19 cellular contexts compared by ENCODE assay signal in genomic region chr19:10742494-10742893, GRCh38. TPM values are rescaled to one million over a fixed set of nuclear protein-coding genes. Genes with fewer than 3 reads are reported as not detected.
DNase-seq lines count a peak whose midpoint lies in the region; ATAC-seq, FAIRE-seq and TF ChIP-seq lines count a peak whose summit lies in the region.
"Had no signal": no experiment of that assay in that cellular context is flagged by ENCODE, and none has a peak within 500 bp of the region (broad histone marks: within the 10 kb centered on the region; RNA-seq: fewer than 3 reads in every experiment).

No MANE protein-coding gene starts in this region.

- in situ Hi-C loops in K562 (cut with MboI), result no loop called here

- H3K9ac ChIP-seq in K562 (ENCODE audit: insufficient read depth in 1 of 2, low read depth in 2 of 2, low read length in 2 of 2) (peak overlapping the region in 1 of 2 experiments; percentile 38; a peak in 1 of 4 replicates), kidney (ENCODE audit: low read length in 2 of 2) (peak overlapping the region in 1 of 2 donors; percentile 7)

- DNase-seq in activated CD4-positive, alpha-beta T cell treated with anti-CD3 and anti-CD28 coated beads, Interleukin-2, amount 10 ng/mL, durations not matched to agents 7 days and 5 days, result no peak
- no peak for DNase-seq in activated CD4-positive, alpha-beta T cell treated with anti-CD3 and anti-CD28 coated beads, Interleukin-2, amount 10 ng/mL, durations not matched to agents 24 days and 14 days
- no peak for DNase-seq in K562 (ENCODE audit: extremely low read depth in 1 of 4, low spot score in 3 of 4)
- no peak for DNase-seq in kidney
- no peak for DNase-seq in spleen
- no peak for DNase-seq in AML-193 (lab: John Stamatoyannopoulos, UW)
- no peak for DNase-seq in NCI-H2029 (lab: John Stamatoyannopoulos, UW)
- no peak for DNase-seq in DMS 273 (lab: John Stamatoyannopoulos, UW; ENCODE audit: unreplicated experiment)
- DNase-seq: 8988T; activated T-cell treated with anti-CD3 and anti-CD28 coated beads, Interleukin-2, amount 50 U/mL, for 1 hour; effector memory CD4-positive, alpha-beta T cell; foreskin melanocyte; NCI-H1092 treated with DMSO at 0.1 percent for 48 hours; NCI-H345; sigmoid colon had no signal

- H3K27me3 ChIP-seq in K562 (ENCODE audit: control insufficient read depth in 2 of 2, insufficient read depth in 2 of 2, low read length in 2 of 2) (no peaks in the 10 kb centered on the region), spleen (replicated peaks in 1 of 7) (no peaks in the 10 kb centered on the region)
- H3K27me3 ChIP-seq: sigmoid colon had no signal

- H3K27me3 Mint-ChIP-seq in activated CD4-positive, alpha-beta T cell treated with anti-CD3 and anti-CD28 coated beads, Interleukin-2, amount 10 ng/mL, durations not matched to agents 7 days and 5 days, result no peaks in the 10 kb centered on the region
- H3K27me3 Mint-ChIP-seq in activated CD4-positive, alpha-beta T cell treated with anti-CD3 and anti-CD28 coated beads, Interleukin-2, amount 10 ng/mL, durations not matched to agents 24 days and 14 days, result no peaks in the 10 kb centered on the region
- H3K27me3 Mint-ChIP-seq: stimulated activated naive CD8-positive, alpha-beta T cell treated with anti-CD3 and anti-CD28 coated beads, Interleukin-15, Interleukin-2, amounts not matched to agents 100 ng/mL and 50 ng/mL, for 24 hours had no signal

- H3K4me3 ChIP-seq in K562 (no peak overlapping the region), kidney (ENCODE audit: low read length in 2 of 2) (no peak overlapping the region), spleen (no peak overlapping the region)
- H3K4me3 ChIP-seq: sigmoid colon had no signal

- H3K27ac ChIP-seq in K562 (ENCODE audit: extremely low read depth, low read depth, low read length) (0 out of 3 replicates have a peak overlapping the region, but pooled peaks have one; percentile 21), kidney (ENCODE audit: low read depth in 2 of 2, low read length in 2 of 2) (peak overlapping the region; percentile 2 to 47), spleen (peak overlapping the region in 6 of 8 donors; percentile 33 to 81 (median 70))
- H3K27ac ChIP-seq: sigmoid colon had no signal

- TF ChIP-seq EP300 in K562 (IDR thresholded peaks at IDR 0.05; ENCODE audit: low read length), result no peak

- H3K4me3 Mint-ChIP-seq in activated CD4-positive, alpha-beta T cell treated with anti-CD3 and anti-CD28 coated beads, Interleukin-2, amount 10 ng/mL, durations not matched to agents 7 days and 5 days, result no peak overlapping the region
- no peak overlapping the region for H3K4me3 Mint-ChIP-seq in activated CD4-positive, alpha-beta T cell treated with anti-CD3 and anti-CD28 coated beads, Interleukin-2, amount 10 ng/mL, durations not matched to agents 24 days and 14 days
- H3K4me3 Mint-ChIP-seq: nephron; stimulated activated naive CD8-positive, alpha-beta T cell treated with anti-CD3 and anti-CD28 coated beads, Interleukin-15, Interleukin-2, amounts not matched to agents 100 ng/mL and 50 ng/mL, for 24 hours had no signal

- TF ChIP-seq POLR2A in K562 (conservative IDR thresholded peaks at IDR 0.05) (no peak), spleen (IDR thresholded peaks at IDR 0.05) (no peak)

- peaks cover 24% of the 10 kb centered on the region for H4K20me1 ChIP-seq in K562 (replicated peaks; ENCODE audit: control insufficient read depth, insufficient read depth, low read length)

- FAIRE-seq in K562 (lab: Jason Lieb, UNC), result no peak
- FAIRE-seq in kidney (lab: Jason Lieb, UNC), result no peak
- FAIRE-seq: astrocyte, islet of Langerhans had no signal

- H3K4me1 Mint-ChIP-seq in activated CD4-positive, alpha-beta T cell treated with anti-CD3 and anti-CD28 coated beads, Interleukin-2, amount 10 ng/mL, durations not matched to agents 7 days and 5 days, result peaks cover 46% of the 10 kb centered on the region
- H3K4me1 Mint-ChIP-seq in activated CD4-positive, alpha-beta T cell treated with anti-CD3 and anti-CD28 coated beads, Interleukin-2, amount 10 ng/mL, durations not matched to agents 24 days and 14 days, result peaks cover 29% of the 10 kb centered on the region

- intact Hi-C loops in activated CD4-positive, alpha-beta T cell treated with anti-CD3 and anti-CD28 coated beads, Interleukin-2, amount 10 ng/mL, durations not matched to agents 24 days and 14 days (cut with micrococcal nuclease), result no loop called here
- intact Hi-C loops in K562 (cut with micrococcal nuclease) (no loop called here), kidney (cut with DNase I) (no loop called here), spleen (cut with DNase I; ENCODE audit: low total_unique reads) (no loop called here)

- H3K9me3 Mint-ChIP-seq in activated CD4-positive, alpha-beta T cell treated with anti-CD3 and anti-CD28 coated beads, Interleukin-2, amount 10 ng/mL, durations not matched to agents 7 days and 5 days, result peaks cover 11% of the 10 kb centered on the region
- no peaks in the 10 kb centered on the region for H3K9me3 Mint-ChIP-seq in activated CD4-positive, alpha-beta T cell treated with anti-CD3 and anti-CD28 coated beads, Interleukin-2, amount 10 ng/mL, durations not matched to agents 24 days and 14 days
- H3K9me3 Mint-ChIP-seq: stimulated activated naive CD8-positive, alpha-beta T cell treated with anti-CD3 and anti-CD28 coated beads, Interleukin-15, Interleukin-2, amounts not matched to agents 100 ng/mL and 50 ng/mL, for 24 hours had no signal

- H3K4me1 ChIP-seq in K562 (replicated peaks in 1 of 2; ENCODE audit: control insufficient read depth in 2 of 2, insufficient read depth in 2 of 2, low read length in 2 of 2) (peaks cover 36 to 39% of the 10 kb centered on the region in 2 experiments), kidney (ENCODE audit: control insufficient read depth in 1 of 2, insufficient read depth in 1 of 2, low read depth in 1 of 2, low read length in 2 of 2) (peaks cover 32 to 36% of the 10 kb centered on the region in 2 donors), spleen (peaks cover 46 to 100% (median 90%) of the 10 kb centered on the region in 6 donors)

- H3K36me3 ChIP-seq in K562 (ENCODE audit: control insufficient read depth, insufficient read depth, low read length) (peaks cover 15% of the 10 kb centered on the region; the same call in 2 of the 3 replicates), kidney (ENCODE audit: control insufficient read depth in 1 of 2, insufficient read depth in 2 of 2, low read length in 2 of 2) (no peaks in the 10 kb centered on the region), spleen (peaks cover 0 to 6% (median 0%) of the 10 kb centered on the region in 6 donors)
- H3K36me3 ChIP-seq: sigmoid colon had no signal

- CTCF ChIA-PET in activated CD4-positive, alpha-beta T cell treated with anti-CD3 and anti-CD28 coated beads, Interleukin-2, amount 10 ng/mL, durations not matched to agents 7 days and 5 days (lab: Charles Lee), result interaction anchor here (0.6 to 2.2 kb wide), 5 partner anchors 9 to 87 kb away, joined by 3 to 7 read pairs (median 3); no protein-coding TSS in a partner anchor
- CTCF ChIA-PET in K562 (lab: Yijun Ruan, JAX; ENCODE audit: low intra/inter-chr PET ratio), result no interaction called here

- POLR2A ChIA-PET in activated CD4-positive, alpha-beta T cell treated with anti-CD3 and anti-CD28 coated beads, Interleukin-2, amount 10 ng/mL, durations not matched to agents 7 days and 5 days (lab: Charles Lee), result interaction anchor here (0.6 to 0.7 kb wide), 2 partner anchors 8 to 544 kb away, joined by 3 to 4 read pairs; no protein-coding TSS in a partner anchor
- POLR2A ChIA-PET in K562 (lab: Yijun Ruan, JAX), result interaction anchor here (0.6 kb wide), 1 partner anchor 21 kb away, joined by 3 read pairs; no protein-coding TSS in a partner anchor

- H3K9me3 ChIP-seq in K562 (replicated peaks; ENCODE audit: control insufficient read depth, insufficient read depth, low read depth, low read length) (no peaks in the 10 kb centered on the region), kidney (ENCODE audit: control insufficient read depth in 1 of 2, low read length in 2 of 2) (no peaks in the 10 kb centered on the region), spleen (no peaks in the 10 kb centered on the region)
- H3K9me3 ChIP-seq: sigmoid colon had no signal

- peak overlapping the region; percentile 66 for H3K27ac Mint-ChIP-seq in activated CD4-positive, alpha-beta T cell treated with anti-CD3 and anti-CD28 coated beads, Interleukin-2, amount 10 ng/mL, durations not matched to agents 7 days and 5 days
- H3K27ac Mint-ChIP-seq in activated CD4-positive, alpha-beta T cell treated with anti-CD3 and anti-CD28 coated beads, Interleukin-2, amount 10 ng/mL, durations not matched to agents 24 days and 14 days, result no peak overlapping the region

- ATAC-seq in K562, result no peak

- peaks cover 32% of the 10 kb centered on the region for H3K36me3 Mint-ChIP-seq in activated CD4-positive, alpha-beta T cell treated with anti-CD3 and anti-CD28 coated beads, Interleukin-2, amount 10 ng/mL, durations not matched to agents 7 days and 5 days (ENCODE audit: low read depth)
- H3K36me3 Mint-ChIP-seq in activated CD4-positive, alpha-beta T cell treated with anti-CD3 and anti-CD28 coated beads, Interleukin-2, amount 10 ng/mL, durations not matched to agents 24 days and 14 days (ENCODE audit: low read depth), result peaks cover 28% of the 10 kb centered on the region

- no peak for TF ChIP-seq CTCF in K562 (IDR thresholded peaks at IDR 0.05 in 2 of 3, conservative IDR thresholded peaks at IDR 0.05 in 1 of 3; ENCODE audit: insufficient read depth in 2 of 3, low read depth in 1 of 3, low read length in 3 of 3)
- TF ChIP-seq CTCF in kidney (IDR thresholded peaks at IDR 0.05; ENCODE audit: borderline replicate concordance, extremely low read depth, insufficient read depth), result no peak
- no peak for TF ChIP-seq CTCF in spleen (IDR thresholded peaks at IDR 0.05 in 8 of 11, conservative IDR thresholded peaks at IDR 0.05 in 3 of 11)

- peaks cover 91% of the 10 kb centered on the region for H3K79me2 ChIP-seq in K562 (ENCODE audit: control insufficient read depth, insufficient read depth, low read length)

- H2AFZ ChIP-seq in K562 (ENCODE audit: low read depth, low read length), result no peak overlapping the region

- no peak overlapping the region for H3K4me2 ChIP-seq in K562 (ENCODE audit: insufficient read depth, low read length)

- WGBS in K562 (ENCODE audit: insufficient coverage, low coverage, missing lambda C conversion rate), result 88% methylated on average over 3 of the region's 4 CpGs
- WGBS in spleen, 5 donors, result 42 to 64% (median 50%) methylated on average over 4 of the region's 4 CpGs

- TF ChIP-seq RAD21 in K562 (CRISPR knock-in tag; conservative IDR thresholded peaks at IDR 0.05 in 1 of 2, IDR thresholded peaks at IDR 0.05 in 1 of 2), result no peak

- BruUV-seq in K562 (replicated peaks; lab: Mats Ljungman, UMichigan), result no TSS peak

- H3K9me1 ChIP-seq in K562 (ENCODE audit: control insufficient read depth, insufficient read depth, low read length), result peaks cover 1% of the 10 kb centered on the region

RNA-seq across cellular contexts. Expression of gene DNM2, which starts 24.6 kb away (rescaled TPM):
- 100 to 1,000 TPM; 268 to 270 TPM for total RNA-seq in activated CD4-positive, alpha-beta T cell treated with anti-CD3 and anti-CD28 coated beads, Interleukin-2, amount 10 ng/mL, durations not matched to agents 7 days and 5 days
- 198 and 211 TPM in 2 replicates for total RNA-seq in activated CD4-positive, alpha-beta T cell treated with anti-CD3 and anti-CD28 coated beads, Interleukin-2, amount 10 ng/mL, durations not matched to agents 24 days and 14 days
- 612 and 1,251 TPM in 2 replicates for total RNA-seq in K562 (2011; cell fraction: chromatin; rRNA removed; ENCODE audit: low replicate concordance)
- 540 and 557 TPM in 2 replicates for total RNA-seq in K562 (2011; cell fraction: nucleolus; rRNA removed)
- 513 and 610 TPM in 2 replicates for total RNA-seq in K562 (2011; cell fraction: nucleoplasm; rRNA removed)
- total RNA-seq in K562 (2014; rRNA removed), result 77.1 and 94.4 TPM in 2 replicates
- 53.2 and 53.5 TPM in 2 replicates for total RNA-seq in K562 (2014; rRNA removed; fragmentation: Illumina TruSeq; extraction: Trizol)
- total RNA-seq in K562 (2015; rRNA removed; fragmentation: Illumina TruSeq; extraction: Trizol), result 66.6 and 67.2 TPM in 2 replicates
- 153 and 161 TPM in 2 replicates for total RNA-seq in K562 (2021)
- 72.6 and 122 TPM in 2 replicates for polyA plus RNA-seq in K562 (2011; rRNA removed)
- polyA plus RNA-seq in K562 (2011; cell fraction: cytosol; rRNA removed), result 66.0 and 77.5 TPM in 2 replicates
- 343 and 372 TPM in 2 replicates for polyA plus RNA-seq in K562 (2011; cell fraction: nucleus; rRNA removed)
- polyA plus RNA-seq in K562 (2012), result 121 and 177 TPM in 2 replicates
- 93.5 and 112 TPM in 2 replicates for polyA plus RNA-seq in K562 (2014; fragmentation: Illumina TruSeq; extraction: Trizol)
- 1 to 10 TPM; 2.2 to 2.4 TPM for polyA plus RNA-seq in K562 (2014; fragmentation: Nextera tagmentation; extraction: Ambion mirVana)
- 88.8 and 104 TPM in 2 replicates for polyA plus RNA-seq in K562 (2014; rRNA removed)
- polyA minus RNA-seq in K562 (2011; rRNA and poly(A)+ RNA removed), result 138 and 139 TPM in 2 replicates
- polyA minus RNA-seq in K562 (2011; cell fraction: cytosol; rRNA and poly(A)+ RNA removed), result 108 and 150 TPM in 2 replicates
- 314 and 488 TPM in 2 replicates for polyA minus RNA-seq in K562 (2011; cell fraction: nucleus; rRNA and poly(A)+ RNA removed)
- 226 TPM for total RNA-seq in kidney
- polyA plus RNA-seq in kidney (ENCODE audit: insufficient read depth, low read depth, low replicate concordance), result 79.0 TPM
- 100 to 1,000 TPM; 175 to 298 (median 197) TPM for total RNA-seq in spleen
- polyA plus RNA-seq in spleen, result 100 to 1,000 TPM in 1 of 3 donors, 10 to 100 TPM in 2; 57.1 to 104 (median 89.0) TPM

RNA-seq across cellular contexts. Expression of gene QTRT1, which starts 41.3 kb away (rescaled TPM):
- total RNA-seq in activated CD4-positive, alpha-beta T cell treated with anti-CD3 and anti-CD28 coated beads, Interleukin-2, amount 10 ng/mL, durations not matched to agents 7 days and 5 days, result 10 to 100 TPM; 39.9 to 43.8 TPM
- total RNA-seq in activated CD4-positive, alpha-beta T cell treated with anti-CD3 and anti-CD28 coated beads, Interleukin-2, amount 10 ng/mL, durations not matched to agents 24 days and 14 days, result 86.0 and 95.2 TPM in 2 replicates
- 34.3 and 114 TPM in 2 replicates for total RNA-seq in K562 (2011; cell fraction: chromatin; rRNA removed; ENCODE audit: low replicate concordance)
- 106 TPM in 2 replicates for total RNA-seq in K562 (2011; cell fraction: nucleolus; rRNA removed)
- total RNA-seq in K562 (2011; cell fraction: nucleoplasm; rRNA removed), result 68.0 and 71.0 TPM in 2 replicates
- total RNA-seq in K562 (2014; rRNA removed) (34.6 and 43.6 TPM in 2 replicates), K562 (2014; rRNA removed; fragmentation: Illumina TruSeq; extraction: Trizol) (7.1 and 10.4 TPM in 2 replicates), K562 (2015; rRNA removed; fragmentation: Illumina TruSeq; extraction: Trizol) (32.8 and 33.7 TPM in 2 replicates), K562 (2021) (63.5 and 63.6 TPM in 2 replicates), kidney (55.2 TPM), spleen (10 to 100 TPM; 20.6 to 49.4 (median 33.6) TPM)
- polyA plus RNA-seq in K562 (2011; rRNA removed) (30.5 and 46.6 TPM in 2 replicates), K562 (2014; fragmentation: Illumina TruSeq; extraction: Trizol) (19.3 and 44.0 TPM in 2 replicates), K562 (2014; fragmentation: Nextera tagmentation; extraction: Ambion mirVana) (1 to 10 TPM; 1.2 to 6.2 TPM), K562 (2014; rRNA removed) (65.5 and 77.8 TPM in 2 replicates), kidney (ENCODE audit: insufficient read depth, low read depth, low replicate concordance) (77.2 TPM), spleen (100 to 1,000 TPM in 2 of 3 donors, 10 to 100 TPM in 1; 65.3 to 114 (median 111) TPM)
- polyA plus RNA-seq in K562 (2011; cell fraction: cytosol; rRNA removed), result 37.2 and 62.5 TPM in 2 replicates
- 188 and 308 TPM in 2 replicates for polyA plus RNA-seq in K562 (2011; cell fraction: nucleus; rRNA removed)
- polyA plus RNA-seq in K562 (2012), result 29.4 and 72.1 TPM in 2 replicates
- 6.0 and 7.7 TPM in 2 replicates for polyA minus RNA-seq in K562 (2011; rRNA and poly(A)+ RNA removed)
- polyA minus RNA-seq in K562 (2011; cell fraction: cytosol; rRNA and poly(A)+ RNA removed), result 15.5 and 16.8 TPM in 2 replicates
- 19.0 and 26.1 TPM in 2 replicates for polyA minus RNA-seq in K562 (2011; cell fraction: nucleus; rRNA and poly(A)+ RNA removed)
